1 cellular context compared by ENCODE assay signal in the genomic region with DNA sequence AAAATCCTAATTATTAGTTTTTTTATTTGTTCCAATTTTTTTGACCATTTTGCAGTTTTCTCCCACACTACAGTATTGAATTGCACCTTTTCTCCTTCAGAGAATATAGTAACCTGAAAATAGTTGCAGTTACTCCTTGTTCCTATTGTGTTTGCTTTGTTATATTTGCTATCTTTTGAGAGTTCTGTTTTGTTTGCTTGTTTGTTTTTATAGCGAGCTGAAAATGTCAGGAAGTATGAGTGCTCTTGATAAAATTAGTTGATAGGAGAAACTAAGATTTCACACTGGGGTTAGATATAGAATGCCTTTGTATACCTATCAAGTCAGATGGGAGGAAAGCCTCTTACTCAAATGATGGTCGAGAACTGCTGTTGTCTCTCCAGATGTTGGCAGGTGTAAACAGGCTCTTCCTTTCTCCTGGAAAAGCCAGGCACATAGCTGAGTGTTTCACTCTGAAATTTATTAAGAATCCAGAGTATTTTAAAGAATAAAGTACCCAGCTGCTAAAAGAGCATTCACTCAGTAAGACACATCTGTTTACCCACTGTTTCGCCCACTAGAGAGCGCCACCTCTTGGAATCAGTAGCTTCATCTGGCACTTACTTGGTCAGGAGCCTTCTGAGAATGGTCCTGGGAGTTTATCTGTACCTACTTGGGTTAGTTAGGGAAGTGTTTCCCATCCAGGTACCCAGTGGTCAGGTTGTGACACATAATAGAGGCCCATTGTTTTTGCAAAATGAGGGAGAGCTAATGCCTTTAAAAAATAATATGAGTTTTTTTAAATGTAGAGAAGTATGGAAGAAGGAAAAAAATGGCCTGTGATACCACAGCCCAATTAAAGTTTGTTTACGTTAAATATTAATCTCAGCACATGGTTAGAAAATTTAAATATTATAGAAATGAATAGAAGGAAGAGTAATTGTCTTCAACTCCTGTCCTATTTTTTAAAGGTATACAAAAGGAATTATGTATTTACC.
TF ChIP-seq lines count a peak whose summit lies in the region.

No MANE protein-coding gene starts in this region.

TF ChIP-seq in liver, 16 proteins besides CTCF, POLR2A, EP300 and RAD21 (continued from another document):
- TF ChIP-seq REST (IDR thresholded peaks at IDR 0.05) = no peak
TF ChIP-seq in liver: peak in this region for 0.
